In the genomic region with DNA sequence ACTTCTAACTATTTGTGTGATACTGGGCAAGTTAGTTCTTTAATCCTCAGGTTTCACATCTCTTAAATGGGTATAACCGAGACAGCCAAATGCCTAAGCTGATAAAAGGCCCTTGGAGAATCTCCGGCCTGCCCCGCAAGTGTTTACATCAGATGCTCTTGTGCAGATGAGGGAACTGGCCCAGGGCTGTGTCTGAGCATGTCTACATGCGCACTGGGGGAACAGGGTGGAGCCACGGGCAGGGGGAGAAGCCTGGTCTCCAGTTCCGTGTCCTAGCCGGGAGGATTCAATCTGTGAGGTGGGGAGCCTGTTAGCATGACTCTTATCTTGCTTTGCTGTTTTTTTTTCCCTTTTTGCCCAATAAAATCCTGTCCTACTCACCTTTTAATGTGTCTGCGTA, we compare ENCODE assay signal across 20 cellular contexts.
DNase-seq lines count a peak whose midpoint lies in the region; FAIRE-seq and TF ChIP-seq lines count a peak whose summit lies in the region.
"Had no signal": no experiment of that assay in that cellular context is flagged by ENCODE, and none has a peak within 500 bp of the region (broad histone marks: within the 10 kb centered on the region; RNA-seq: fewer than 3 reads in every experiment).

No MANE protein-coding gene starts in this region.

- H3T11ph ChIP-seq in H9 (ENCODE audit: low read length), result no peak overlapping the region

- no peaks in the 10 kb centered on the region; the same call in 1 of the 2 replicates for H3K4me1 ChIP-seq in H9 (ENCODE audit: insufficient read depth, low read length)
- H3K4me1 ChIP-seq in H1 (replicated peaks in 1 of 4; ENCODE audit: control insufficient read depth in 3 of 4, insufficient read depth in 4 of 4, low read length in 3 of 4), result peaks cover 0 to 6% (median under 1%) of the 10 kb centered on the region in 4 experiments; a peak in 2 of 7 replicates
- no peaks in the 10 kb centered on the region for H3K4me1 ChIP-seq in testis
- H3K4me1 ChIP-seq in ascending aorta, result no peaks in the 10 kb centered on the region
- H3K4me1 ChIP-seq: Peyer's patch, SJSA1 had no signal

- no peak for TF ChIP-seq RAD21 in H1 (IDR thresholded peaks at IDR 0.05 in 1 of 2, conservative IDR thresholded peaks at IDR 0.05 in 1 of 2; ENCODE audit: low read depth in 2 of 2, low read length in 2 of 2)

- H3K18ac ChIP-seq in H9 (ENCODE audit: insufficient read length, low read depth, low read length), result no peak overlapping the region
- H3K18ac ChIP-seq in H1 (ENCODE audit: extremely low read depth, low read length), result peak overlapping the region; percentile 62; the same call in 1 of the 2 replicates

- no peak overlapping the region for H3K4me3 Mint-ChIP-seq in H9
- H3K4me3 Mint-ChIP-seq: CD8-positive, alpha-beta T cell; HFFc6 had no signal

- H2BK20ac ChIP-seq in H9 (ENCODE audit: low read depth, low read length, poor library complexity, severe bottlenecking), result peak overlapping the region; percentile 26
- no peak overlapping the region for H2BK20ac ChIP-seq in H1 (ENCODE audit: low read length)

- TF ChIP-seq POLR2A in H1 (IDR thresholded peaks at IDR 0.05; ENCODE audit: control extremely low read depth in 1 of 2, low read depth in 2 of 2, low read length in 2 of 2), result no peak
- TF ChIP-seq POLR2A in testis (IDR thresholded peaks at IDR 0.05), result no peak

- H3K27ac Mint-ChIP-seq in H9, result peak overlapping the region in 1 of 3 experiments; percentile 93; a peak in 2 of 7 replicates
- H3K27ac Mint-ChIP-seq: CD8-positive, alpha-beta T cell; HFFc6 had no signal

- H4K5ac ChIP-seq in H9 (ENCODE audit: insufficient read length, low read depth, low read length), result no peak overlapping the region
- H4K5ac ChIP-seq in H1 (ENCODE audit: insufficient read length, low read depth, low read length), result no peak overlapping the region

- H3K27ac ChIP-seq in H9 (ENCODE audit: insufficient read length, low read depth, low read length), result no peak overlapping the region
- no peak overlapping the region for H3K27ac ChIP-seq in H1 (ENCODE audit: low read depth, low read length)
- H3K27ac ChIP-seq in testis, result no peak overlapping the region
- H3K27ac ChIP-seq in ascending aorta, result no peak overlapping the region
- H3K27ac ChIP-seq: Peyer's patch, SJSA1 had no signal

- TF ChIP-seq EP300 in H1 (IDR thresholded peaks at IDR 0.05; ENCODE audit: borderline replicate concordance in 1 of 2, low read depth in 2 of 2, low read length in 2 of 2), result no peak

- H3K27me3 ChIP-seq in H9 (ENCODE audit: insufficient read depth, low read length) (no peaks in the 10 kb centered on the region), H1 (replicated peaks in 1 of 4; ENCODE audit: control insufficient read depth in 3 of 4, extremely low read depth in 1 of 4, insufficient read depth in 3 of 4, low read length in 3 of 4) (no peaks in the 10 kb centered on the region), testis (no peaks in the 10 kb centered on the region), ascending aorta (no peaks in the 10 kb centered on the region)
- H3K27me3 ChIP-seq: MG63, Peyer's patch, SJSA1 had no signal

- H2BK5ac ChIP-seq in H9 (ENCODE audit: insufficient read length, low read length) (no peak overlapping the region), H1 (ENCODE audit: low read depth, low read length) (no peak overlapping the region)

- no peaks in the 10 kb centered on the region for H3K79me2 ChIP-seq in H9 (ENCODE audit: insufficient read depth, low read length)
- no peaks in the 10 kb centered on the region for H3K79me2 ChIP-seq in H1 (ENCODE audit: control insufficient read depth in 1 of 2, insufficient read depth in 2 of 2, low read length in 2 of 2)

- H3K4me2 ChIP-seq in H9 (ENCODE audit: insufficient read depth, insufficient read length, low read length) (no peak overlapping the region), H1 (ENCODE audit: insufficient read depth in 1 of 2, low read depth in 2 of 2, low read length in 2 of 2) (no peak overlapping the region)

- no peak overlapping the region for H2BK120ac ChIP-seq in H9 (ENCODE audit: low read depth, low read length, poor library complexity, severe bottlenecking)
- H2BK120ac ChIP-seq in H1 (replicated peaks; ENCODE audit: low read depth, low read length), result no peak overlapping the region

- no peak overlapping the region for H4K91ac ChIP-seq in H9 (ENCODE audit: insufficient read length, low read depth, low read length)
- no peak overlapping the region for H4K91ac ChIP-seq in H1 (replicated peaks; ENCODE audit: insufficient read length, low read length)

- H3K23ac ChIP-seq in H9 (ENCODE audit: insufficient read length, low read depth, low read length) (no peak overlapping the region), H1 (ENCODE audit: insufficient read length) (no peak overlapping the region)

- no peaks in the 10 kb centered on the region for H3K9me3 Mint-ChIP-seq in H9

- peak; percentile 34 for DNase-seq in H9
- DNase-seq in RPMI7951 (ENCODE audit: low read depth), result peak; percentile 8
- DNase-seq in H1 (ENCODE audit: low read depth in 1 of 2, low spot score in 2 of 2), result no peak
- peak; percentile 54 for DNase-seq in testis
- DNase-seq in AG20443 (ENCODE audit: low spot score), result no peak
- DNase-seq in ascending aorta (ENCODE audit: low spot score in 2 of 2), result no peak
- no peak for DNase-seq in Ammon's horn (ENCODE audit: low spot score)
- DNase-seq: C1 segment of cervical spinal cord; CD8-positive, alpha-beta T cell; HFFc6; MG63; NCI-H1417; NCI-H1694 treated with DMSO at 0.1 percent for 48 hours; NCI-H2081 treated with DMSO at 0.1 percent for 48 hours; NCI-H69; Peyer's patch had no signal

- H3K79me1 ChIP-seq in H9 (ENCODE audit: insufficient read depth, low read depth, low read length, poor library complexity, severe bottlenecking), result no peaks in the 10 kb centered on the region
- H3K79me1 ChIP-seq in H1 (ENCODE audit: low read depth, low read length), result no peaks in the 10 kb centered on the region

- intact Hi-C loops in testis (cut with DNase I; ENCODE audit: low total_unique reads) (no loop called here), ascending aorta (cut with DNase I) (no loop called here)

- no peak overlapping the region for H3K4ac ChIP-seq in H9 (ENCODE audit: low read depth, low read length)
- H3K4ac ChIP-seq in H1 (replicated peaks; ENCODE audit: insufficient read length, low read depth, low read length), result no peak overlapping the region

- H4K20me1 ChIP-seq in H9 (ENCODE audit: control insufficient read depth, insufficient read depth, insufficient read length), result no peaks in the 10 kb centered on the region
- no peaks in the 10 kb centered on the region for H4K20me1 ChIP-seq in H1 (replicated peaks in 1 of 2; ENCODE audit: control insufficient read depth in 1 of 2, insufficient read depth in 2 of 2, low read length in 2 of 2)

- TF ChIP-seq CTCF in H9 (conservative IDR thresholded peaks at IDR 0.05) (no peak), H1 (IDR thresholded peaks at IDR 0.05; ENCODE audit: control extremely low read depth in 1 of 3, insufficient read depth in 1 of 3, low read depth in 1 of 3, low read length in 3 of 3) (no peak), testis (IDR thresholded peaks at IDR 0.05) (no peak), ascending aorta (IDR thresholded peaks at IDR 0.05) (no peak)

- H3K23me2 ChIP-seq in H9 (ENCODE audit: insufficient read length, low read depth, low read length, poor library complexity, severe bottlenecking), result no peaks in the 10 kb centered on the region
- no peaks in the 10 kb centered on the region for H3K23me2 ChIP-seq in H1 (ENCODE audit: low read depth, low read length)

- POLR2A ChIA-PET in H1 (lab: Charles Lee; ENCODE audit: partially characterized antibody), result no interaction called here

- H3K4me1 Mint-ChIP-seq in H9, result peaks cover 24 to 50% of the 10 kb centered on the region in 2 experiments

- CTCF ChIA-PET in H1 (lab: Charles Lee; ENCODE audit: partially characterized antibody), result interaction anchor here (1.2 kb wide), 1 partner anchor 12 kb away, joined by 3 read pairs; no protein-coding TSS in a partner anchor

- FAIRE-seq in H1 (lab: Jason Lieb, UNC), result no peak
- FAIRE-seq: GM18507, H54, K562 had no signal

- H3K9ac ChIP-seq in H9 (ENCODE audit: extremely low read depth, insufficient read length, low read length) (no peak overlapping the region), H1 (replicated peaks in 1 of 4; ENCODE audit: extremely low read depth in 1 of 4, low read depth in 3 of 4, low read length in 3 of 4) (no peak overlapping the region)

- H2AFZ ChIP-seq in H9 (ENCODE audit: low read length) (no peak overlapping the region), H1 (ENCODE audit: low read length) (no peak overlapping the region)

- H3K4me3 ChIP-seq in H1 (ENCODE audit: extremely low read depth in 1 of 4, insufficient read depth in 2 of 4, low read depth in 3 of 4, low read length in 4 of 4) (no peak overlapping the region), testis (peak overlapping the region in 1 of 2 donors; percentile 14), ascending aorta (no peak overlapping the region)
- H3K4me3 ChIP-seq: K562, MG63, Peyer's patch, SJSA1 had no signal

- H3K27me3 Mint-ChIP-seq in H9 (ENCODE audit: low read depth), result no peaks in the 10 kb centered on the region

- WGBS in H9 (ENCODE audit: extremely low coverage, insufficient read length, low lambda C conversion rate), result no CpG with 5 or more reads among the region's 8 CpGs
- WGBS in H1 (ENCODE audit: extremely low coverage in 1 of 2, insufficient coverage in 1 of 2, insufficient read length in 1 of 2, insufficient replicate concordance in 2 of 2, low coverage in 1 of 2, low lambda C conversion rate in 2 of 2, missing lambda C conversion rate in 1 of 2), 2 experiments, result 91% methylated on average over 8 of the region's 8 CpGs; no CpG with 5 or more reads in 1 of the 2 experiments
- 52 to 66% methylated on average over 8 of the region's 8 CpGs for WGBS in testis, 2 donors

- no peaks in the 10 kb centered on the region for H3K36me3 ChIP-seq in H1 (ENCODE audit: control insufficient read depth in 2 of 4, insufficient read depth in 4 of 4, low read length in 3 of 4)
- H3K36me3 ChIP-seq in testis (ENCODE audit: low read depth, missing control alignments), result no peaks in the 10 kb centered on the region
- no peaks in the 10 kb centered on the region for H3K36me3 ChIP-seq in ascending aorta
- H3K36me3 ChIP-seq: MG63, Peyer's patch, SJSA1 had no signal

- H3K9me3 ChIP-seq in H9 (ENCODE audit: control insufficient read depth, low read depth, low read length), result no peaks in the 10 kb centered on the region
- H3K9me3 ChIP-seq in H1 (ENCODE audit: insufficient read depth in 2 of 2, low read depth in 1 of 2, low read length in 1 of 2), result no peaks in the 10 kb centered on the region
- H3K9me3 ChIP-seq in testis, result no peaks in the 10 kb centered on the region
- no peaks in the 10 kb centered on the region for H3K9me3 ChIP-seq in ascending aorta
- H3K9me3 ChIP-seq: MG63, Peyer's patch, SJSA1 had no signal

- H2BK12ac ChIP-seq in H9 (ENCODE audit: insufficient read length, low read depth, low read length), result no peak overlapping the region
- H2BK12ac ChIP-seq in H1 (ENCODE audit: low read depth, low read length), result no peak overlapping the region

- H3K14ac ChIP-seq in H9 (ENCODE audit: insufficient read depth, low read length) (no peak overlapping the region; the same call in 1 of the 2 replicates), H1 (ENCODE audit: insufficient read length) (no peak overlapping the region)

- H3K56ac ChIP-seq in H9 (ENCODE audit: insufficient read length, low read depth, low read length), result no peak overlapping the region
- no peak overlapping the region for H3K56ac ChIP-seq in H1 (replicated peaks; ENCODE audit: insufficient read length, low read depth, low read length)

- no peak overlapping the region for H4K8ac ChIP-seq in H9 (replicated peaks; ENCODE audit: insufficient read length, low read depth, low read length)
- no peak overlapping the region; the same call in 1 of the 2 replicates for H4K8ac ChIP-seq in H1 (ENCODE audit: extremely low read depth, insufficient read depth, low read length)

- H2BK15ac ChIP-seq in H9 (ENCODE audit: low read depth, low read length) (no peak overlapping the region), H1 (ENCODE audit: low read length) (no peak overlapping the region)

- no peaks in the 10 kb centered on the region for H3K36me3 Mint-ChIP-seq in H9 (ENCODE audit: insufficient read depth in 1 of 3, low read depth in 3 of 3)
- H3K36me3 Mint-ChIP-seq: CD8-positive, alpha-beta T cell had no signal

- no peak overlapping the region for H2AK5ac ChIP-seq in H9 (ENCODE audit: insufficient read length, low read length)
- H2AK5ac ChIP-seq in H1 (ENCODE audit: low read depth, low read length), result no peak overlapping the region

Comparison
In these comparisons a context has a peak if more than half of its experiments do, and no peak if none do; other contexts are left out.
1. DNase-seq: peak in H9 (single experiment), RPMI7951 (single experiment) and testis (single experiment); none in H1 (0 of 2), AG20443 (single experiment), ascending aorta (0 of 2) and Ammon's horn (single experiment).